In the genomic region with DNA sequence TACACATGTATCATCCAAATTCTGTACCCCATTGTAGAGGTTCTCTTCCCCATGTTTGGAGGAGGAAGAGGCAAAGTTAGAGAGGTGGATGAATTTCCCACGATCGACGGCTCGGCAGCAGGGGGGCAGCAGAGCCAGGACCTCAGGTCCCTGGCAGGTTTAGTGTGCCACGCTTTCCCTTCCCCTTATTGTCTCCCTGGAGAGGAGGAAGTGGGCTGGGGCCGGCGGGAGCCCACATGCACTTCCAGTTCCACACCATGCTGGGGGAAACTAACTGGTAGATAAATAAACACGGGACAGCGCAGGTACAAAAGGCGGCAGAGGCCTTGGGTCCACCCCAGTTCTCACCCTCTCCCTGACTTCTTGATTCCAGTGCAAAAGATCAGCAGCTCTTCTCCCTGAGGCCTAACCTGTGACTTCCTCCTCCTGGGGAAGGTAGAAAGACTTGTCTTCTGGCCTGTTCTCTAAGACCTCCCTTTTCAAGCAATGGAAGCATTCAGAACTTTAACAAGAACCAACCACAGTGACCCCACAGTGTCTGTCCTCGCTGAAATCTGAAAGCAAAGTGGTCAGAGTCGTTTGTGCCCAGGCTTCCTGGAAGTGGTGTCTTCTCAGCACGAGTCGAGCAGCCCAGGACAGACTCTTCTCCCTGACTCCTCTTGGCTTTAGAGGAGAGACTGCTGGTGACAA, we compare ENCODE assay signal across 9 cellular contexts. TPM values are rescaled to one million over a fixed set of nuclear protein-coding genes. Genes with fewer than 3 reads are reported as not detected.
A peak's percentile ranks its signal among the peaks of the same experiment; 100 is the strongest.
DNase-seq lines count a peak whose midpoint lies in the region; ATAC-seq, FAIRE-seq and TF ChIP-seq lines count a peak whose summit lies in the region.
"Had no signal": no experiment of that assay in that cellular context is flagged by ENCODE, and none has a peak within 500 bp of the region (broad histone marks: within the 10 kb centered on the region; RNA-seq: fewer than 3 reads in every experiment).

No MANE protein-coding gene starts in this region.

- no peaks in the 10 kb centered on the region for H4K20me1 ChIP-seq in HepG2 (ENCODE audit: insufficient read depth, low read length)

- TF ChIP-seq CTCF in HepG2 (CRISPR knock-in tag; IDR thresholded peaks at IDR 0.05) (peak; percentile 35), thyroid gland (IDR thresholded peaks at IDR 0.05) (no peak), glutamatergic neuron (IDR thresholded peaks at IDR 0.05; ENCODE audit: partially characterized antibody, unreplicated experiment) (no peak)

- peak overlapping the region; percentile 88 for H2AFZ ChIP-seq in HepG2 (ENCODE audit: low read length)

- H3K27me3 ChIP-seq in HepG2 (ENCODE audit: control insufficient read depth in 1 of 2, insufficient read depth in 2 of 2, low read length in 2 of 2): 0 out of 5 replicates have a peak, but pooled peaks cover 0 to 2% of the 10 kb centered on the region in 2 experiments
- H3K27me3 ChIP-seq in thyroid gland: no peaks in the 10 kb centered on the region

- no peaks in the 10 kb centered on the region for H3K36me3 ChIP-seq in HepG2 (replicated peaks in 1 of 2; ENCODE audit: control insufficient read depth in 1 of 2, insufficient read depth in 2 of 2, low read length in 2 of 2)
- H3K36me3 ChIP-seq in thyroid gland: no peaks in the 10 kb centered on the region

- FAIRE-seq in HepG2 (lab: Jason Lieb, UNC): peak; percentile 8

- no peak for TF ChIP-seq RAD21 in HepG2 (CRISPR knock-in tag; IDR thresholded peaks at IDR 0.05)

- H3K4me1 ChIP-seq in HepG2 (ENCODE audit: insufficient read depth, low read length) (peaks cover 49% of the 10 kb centered on the region), thyroid gland (peaks cover 5 to 8% of the 10 kb centered on the region in 2 donors)

- H3K27ac Mint-ChIP-seq in activated naive CD4-positive, alpha-beta T cell treated with anti-CD3 and anti-CD28 coated beads, Interleukin-2, amount 50 U/mL, for 72 hours: peak overlapping the region; percentile 76 to 92
- H3K27ac Mint-ChIP-seq in glutamatergic neuron (ENCODE audit: unreplicated experiment): no peak overlapping the region

- no peak for TF ChIP-seq POLR2A in HepG2 (IDR thresholded peaks at IDR 0.05; ENCODE audit: insufficient read depth in 1 of 2, low read depth in 2 of 2, low read length in 2 of 2)
- TF ChIP-seq POLR2A in thyroid gland (IDR thresholded peaks at IDR 0.05): no peak

- peaks cover 0 to 5% of the 10 kb centered on the region in 2 donors for H3K36me3 Mint-ChIP-seq in activated naive CD4-positive, alpha-beta T cell treated with anti-CD3 and anti-CD28 coated beads, Interleukin-2, amount 50 U/mL, for 72 hours
- H3K36me3 Mint-ChIP-seq in glutamatergic neuron (ENCODE audit: unreplicated experiment): no peaks in the 10 kb centered on the region

- no peaks in the 10 kb centered on the region for H3K4me1 Mint-ChIP-seq in glutamatergic neuron (ENCODE audit: low read depth, unreplicated experiment)

- no peaks in the 10 kb centered on the region for H3K79me2 ChIP-seq in HepG2 (ENCODE audit: insufficient read depth, low read length)

- H3K9me3 ChIP-seq in HepG2 (ENCODE audit: low read length) (no peaks in the 10 kb centered on the region), thyroid gland (no peaks in the 10 kb centered on the region)

- peak overlapping the region; percentile 69 for H3K4me2 ChIP-seq in HepG2 (ENCODE audit: low read depth, low read length)

- TF ChIP-seq EP300 in HepG2 (IDR thresholded peaks at IDR 0.05; ENCODE audit: low read depth in 2 of 2, low read length in 2 of 2) (no peak), HepG2 (CRISPR knock-in tag; IDR thresholded peaks at IDR 0.05; ENCODE audit: borderline replicate concordance) (no peak)

- peak in 1 of 2 donors; percentile 18 for ATAC-seq in activated naive CD4-positive, alpha-beta T cell treated with anti-CD3 and anti-CD28 coated beads, Interleukin-2, amount 50 U/mL, for 72 hours
- ATAC-seq in HepG2: peak; percentile 58
- ATAC-seq: HCT116 had no signal

- peaks cover 0 to 4% of the 10 kb centered on the region in 2 donors for H3K9me3 Mint-ChIP-seq in activated naive CD4-positive, alpha-beta T cell treated with anti-CD3 and anti-CD28 coated beads, Interleukin-2, amount 50 U/mL, for 72 hours
- H3K9me3 Mint-ChIP-seq in glutamatergic neuron (ENCODE audit: unreplicated experiment): no peaks in the 10 kb centered on the region

- CTCF ChIA-PET in HepG2 (lab: Yijun Ruan, JAX; ENCODE audit: low intra/inter-chr PET ratio, low total read pairs): no interaction called here

- POLR2A ChIA-PET in HepG2 (lab: Yijun Ruan, JAX): interaction anchor here (0.6 kb wide), 1 partner anchor 533 kb away, joined by 3 read pairs; no protein-coding TSS in a partner anchor

- H3K9ac ChIP-seq in HepG2 (ENCODE audit: insufficient read depth, low read depth, low read length): peak overlapping the region; percentile 33

- H3K4me3 ChIP-seq in HepG2 (replicated peaks in 1 of 3; ENCODE audit: insufficient read depth in 1 of 3, low read depth in 2 of 3, low read length in 3 of 3) (peak overlapping the region; percentile 32 to 54 (median 36); a peak in 5 of 6 replicates), thyroid gland (replicated peaks in 1 of 3) (no peak overlapping the region)

- DNase-seq in activated T-cell treated with anti-CD3 and anti-CD28 coated beads, Interleukin-2, amount 50 U/mL, for 1 hour: peak; percentile 35
- no peak for DNase-seq in activated T-cell treated with anti-CD3 and anti-CD28 coated beads for 4 hours
- DNase-seq in activated naive CD4-positive, alpha-beta T cell treated with anti-CD3 and anti-CD28 coated beads, Interleukin-2, amount 50 U/mL, for 72 hours (ENCODE audit: low spot score in 2 of 2): no peak
- DNase-seq in HepG2 (ENCODE audit: low spot score): peak; percentile 27
- DNase-seq in thyroid gland: peak in 1 of 2 donors; percentile 20
- DNase-seq in activated effector memory CD4-positive, alpha-beta T cell treated with anti-CD3 and anti-CD28 coated beads, Interleukin-2, amount 50 U/mL, for 16 hours: no peak
- no peak for DNase-seq in glutamatergic neuron
- DNase-seq in DMS79 treated with DMSO at 0.1 percent for 48 hours (lab: John Stamatoyannopoulos, UW): no peak

- intact Hi-C loops in HepG2 (cut with micrococcal nuclease; ENCODE audit: unreplicated experiment) (no loop called here), thyroid gland (cut with DNase I) (no loop called here)

- in situ Hi-C loops in HepG2 (cut with HindIII; ENCODE audit: extremely low pct_ligation_motif_present, low pct_unique_long_range_greater_than_20kb): no loop called here

- H3K27me3 Mint-ChIP-seq in glutamatergic neuron (ENCODE audit: unreplicated experiment): no peaks in the 10 kb centered on the region

- H3K27ac ChIP-seq in HepG2 (ENCODE audit: extremely low read length, insufficient read depth, low read length) (no peak overlapping the region), thyroid gland (peak overlapping the region in 2 of 3 donors; percentile 29 to 63)

- H3K4me3 Mint-ChIP-seq in glutamatergic neuron (ENCODE audit: unreplicated experiment): no peak overlapping the region

- WGBS in HepG2 (ENCODE audit: low lambda C conversion rate): 23% methylated on average over 9 of the region's 14 CpGs
- 53 to 62% methylated on average over 12 to 14 of the region's 14 CpGs for WGBS in thyroid gland, 2 donors

- BruUV-seq in HepG2 (replicated peaks; lab: Mats Ljungman, UMichigan): no TSS peak

TF ChIP-seq in HepG2, 621 proteins besides CTCF, POLR2A, EP300 and RAD21 (continues in another document):
- TF ChIP-seq ZMYM4 (CRISPR knock-in tag; IDR thresholded peaks at IDR 0.05) (0 out of 2 replicates have a peak, but pooled peaks have one; percentile 40), TEAD3 (CRISPR knock-in tag; optimal IDR thresholded peaks at IDR 0.05; ENCODE audit: borderline replicate concordance) (peak; percentile 19), ELF3 (CRISPR knock-in tag; IDR thresholded peaks at IDR 0.05) (peak; percentile 40; the same call in 1 of the 2 replicates), GABPB1 (CRISPR knock-in tag; IDR thresholded peaks at IDR 0.05) (peak; percentile 48; the same call in 1 of the 2 replicates), ZNF292 (CRISPR knock-in tag; IDR thresholded peaks at IDR 0.05; ENCODE audit: borderline replicate concordance, low read depth) (no peak)
- TF ChIP-seq, protein P1, sequence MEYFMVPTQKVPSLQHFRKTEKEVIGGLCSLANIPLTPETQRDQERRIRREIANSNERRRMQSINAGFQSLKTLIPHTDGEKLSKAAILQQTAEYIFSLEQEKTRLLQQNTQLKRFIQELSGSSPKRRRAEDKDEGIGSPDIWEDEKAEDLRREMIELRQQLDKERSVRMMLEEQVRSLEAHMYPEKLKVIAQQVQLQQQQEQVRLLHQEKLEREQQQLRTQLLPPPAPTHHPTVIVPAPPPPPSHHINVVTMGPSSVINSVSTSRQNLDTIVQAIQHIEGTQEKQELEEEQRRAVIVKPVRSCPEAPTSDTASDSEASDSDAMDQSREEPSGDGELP (IDR thresholded peaks at IDR 0.05; ENCODE audit: borderline replicate concordance, low read depth): no peak

RNA-seq across cellular contexts. Expression of a gene that starts 30.5 kb away (rescaled TPM):
- 100 to 1,000 TPM; 150 to 490 TPM for total RNA-seq in activated naive CD4-positive, alpha-beta T cell treated with anti-CD3 and anti-CD28 coated beads, Interleukin-2, amount 50 U/mL, for 72 hours
- total RNA-seq in HepG2 (2016; rRNA removed; fragmentation: Illumina TruSeq; extraction: Trizol) (0.09 TPM in 1 of 2 replicates, not detected in the other), thyroid gland (100 to 1,000 TPM in 1 of 4 donors, 10 to 100 TPM in 3; 30.7 to 140 (median 40.3) TPM), glutamatergic neuron (ENCODE audit: unreplicated experiment) (not detected)
- total RNA-seq in HepG2 (2016; cell fraction: cytosol; rRNA removed; fragmentation: Illumina TruSeq; extraction: Trizol; ENCODE audit: low read depth): not detected in 2 replicates
- not detected in 2 replicates for total RNA-seq in HepG2 (2016; cell fraction: insoluble cytoplasmic fraction; rRNA removed; fragmentation: Illumina TruSeq; extraction: Trizol)
- total RNA-seq in HepG2 (2016; cell fraction: membrane; rRNA removed; fragmentation: Illumina TruSeq; extraction: Trizol): not detected in 2 replicates
- total RNA-seq in HepG2 (2016; cell fraction: nucleus; rRNA removed; fragmentation: Illumina TruSeq; extraction: Trizol): not detected in 2 replicates
- not detected in 2 replicates for polyA plus RNA-seq in HepG2 (2011; rRNA removed)
- 0.12 and 0.15 TPM in 2 replicates for polyA plus RNA-seq in HepG2 (2011; cell fraction: cytosol; rRNA removed)
- 0.14 TPM in 1 of 2 replicates, not detected in the other for polyA plus RNA-seq in HepG2 (2011; cell fraction: nucleus; rRNA removed)
- 0.21 TPM in 1 of 2 replicates, not detected in the other for polyA plus RNA-seq in HepG2 (2012)
- polyA plus RNA-seq in HepG2 (2016; cell fraction: cytosol; fragmentation: Illumina TruSeq; extraction: Trizol; ENCODE audit: low read depth): not detected in 2 replicates
- not detected in 2 replicates for polyA plus RNA-seq in HepG2 (2016; cell fraction: insoluble cytoplasmic fraction; fragmentation: Illumina TruSeq; extraction: Trizol; ENCODE audit: low read depth)
- not detected in 2 replicates for polyA plus RNA-seq in HepG2 (2016; cell fraction: membrane; fragmentation: Illumina TruSeq; extraction: Trizol; ENCODE audit: low read depth)
- not detected in 2 replicates for polyA plus RNA-seq in HepG2 (2016; cell fraction: nucleus; fragmentation: Illumina TruSeq; extraction: Trizol; ENCODE audit: insufficient read depth, low read depth)
- 0.16 and 2.3 TPM in 2 replicates for polyA minus RNA-seq in HepG2 (2011; rRNA and poly(A)+ RNA removed; ENCODE audit: low replicate concordance)
- not detected in 2 replicates for polyA minus RNA-seq in HepG2 (2011; cell fraction: cytosol; rRNA and poly(A)+ RNA removed)
- polyA minus RNA-seq in HepG2 (2011; cell fraction: nucleus; rRNA and poly(A)+ RNA removed): not detected in 2 replicates

Comparison
In these comparisons a context has a peak if more than half of its experiments do, and no peak if none do; other contexts are left out.
1. DNase-seq: peak in activated T-cell treated with anti-CD3 and anti-CD28 coated beads, Interleukin-2, amount 50 U/mL, for 1 hour (single experiment) and HepG2 (single experiment); none in activated T-cell treated with anti-CD3 and anti-CD28 coated beads for 4 hours (single experiment), activated naive CD4-positive, alpha-beta T cell treated with anti-CD3 and anti-CD28 coated beads, Interleukin-2, amount 50 U/mL, for 72 hours (0 of 2), activated effector memory CD4-positive, alpha-beta T cell treated with anti-CD3 and anti-CD28 coated beads, Interleukin-2, amount 50 U/mL, for 16 hours (single experiment), glutamatergic neuron (single experiment) and DMS79 treated with DMSO at 0.1 percent for 48 hours (single experiment).
2. H3K4me3 ChIP-seq: peak in HepG2 (3 of 3); none in thyroid gland (0 of 3).
3. RNA of a gene that starts 30.5 kb away (total RNA-seq): 150 to 490 TPM in activated naive CD4-positive, alpha-beta T cell treated with anti-CD3 and anti-CD28 coated beads, Interleukin-2, amount 50 U/mL, for 72 hours and 30.7 to 140 TPM in thyroid gland; 0.09 TPM in HepG2 and not detected in glutamatergic neuron (single experiment); every median in the first group is over 10 times any median in the second.